ENCODE assay signal across 9 cellular contexts in the genomic region with DNA sequence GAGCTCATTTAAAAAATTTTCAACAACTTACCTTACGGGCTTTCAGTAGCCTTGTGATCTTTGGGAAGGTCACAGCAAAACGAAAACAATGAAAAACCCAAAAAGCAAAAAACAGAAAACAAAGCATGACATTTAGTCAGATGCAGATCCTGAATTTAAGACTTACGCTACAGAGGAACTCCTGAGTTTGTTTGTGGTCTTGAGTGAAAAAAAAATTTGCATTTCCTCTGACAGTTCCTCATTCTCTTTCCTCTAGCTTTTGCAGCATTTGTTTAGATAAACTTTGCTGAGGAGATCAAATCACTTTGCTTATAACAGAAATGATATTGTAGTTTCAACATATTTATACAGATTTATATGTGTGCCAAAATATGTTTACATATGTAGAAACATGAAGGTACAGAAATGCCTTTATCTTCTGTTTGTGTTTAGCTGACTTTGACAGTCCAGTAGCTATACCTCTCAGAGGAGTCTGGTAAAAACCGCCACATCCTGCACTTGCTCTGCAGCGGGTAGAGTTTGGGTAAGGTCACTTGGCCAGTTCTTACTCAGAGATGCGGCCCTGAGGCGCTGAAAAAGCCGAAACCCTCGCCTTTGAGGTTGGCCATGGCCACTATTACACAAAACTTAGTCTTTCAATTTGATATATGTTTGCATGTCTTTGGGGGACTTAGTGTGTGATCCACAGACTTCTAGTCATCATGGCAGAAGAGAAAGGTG.
A peak's percentile ranks its signal among the peaks of the same experiment; 100 is the strongest.
DNase-seq lines count a peak whose midpoint lies in the region; ATAC-seq and TF ChIP-seq lines count a peak whose summit lies in the region.
"Had no signal": no experiment of that assay in that cellular context is flagged by ENCODE, and none has a peak within 500 bp of the region (broad histone marks: within the 10 kb centered on the region; RNA-seq: fewer than 3 reads in every experiment).

No MANE protein-coding gene starts in this region.

- H3K27ac Mint-ChIP-seq in activated T-helper 2 cell treated with anti-CD3 and anti-CD28 coated beads, Interferon-gamma antibody, Interleukin-2, Interleukin-4, amounts not matched to agents 10 μg/mL and 5 μg/mL and 100 μg/mL, durations not matched to agents 14 hours and 24 hours and 36 hours: peak overlapping the region; percentile 67
- H3K27ac Mint-ChIP-seq in CD8-positive, alpha-beta memory T cell: no peak overlapping the region
- H3K27ac Mint-ChIP-seq: activated naive CD8-positive, alpha-beta T cell treated with anti-CD3 and anti-CD28 coated beads, Interleukin-2, amount 50 U/mL, for 24 hours had no signal

- DNase-seq in activated T-helper 2 cell treated with anti-CD3 and anti-CD28 coated beads, Interferon-gamma antibody, Interleukin-2, Interleukin-4, amounts not matched to agents 10 μg/mL and 5 μg/mL and 100 μg/mL, durations not matched to agents 14 hours and 24 hours and 36 hours (ENCODE audit: low spot score): peak; percentile 14
- DNase-seq in DMS153 (lab: John Stamatoyannopoulos, UW): no peak
- no peak for DNase-seq in A673 (ENCODE audit: low spot score)
- no peak for DNase-seq in CD8-positive, alpha-beta memory T cell
- DNase-seq: activated naive CD8-positive, alpha-beta T cell treated with anti-CD3 and anti-CD28 coated beads, Interleukin-2, amount 50 U/mL, for 24 hours had no signal

- no peak for TF ChIP-seq CTCF in A673 (conservative IDR thresholded peaks at IDR 0.05; ENCODE audit: low read depth, low read length)

- no peaks in the 10 kb centered on the region for H3K36me3 ChIP-seq in A673 (ENCODE audit: insufficient read depth, low read length, poor library complexity, severe bottlenecking)
- H3K36me3 ChIP-seq in CD8-positive, alpha-beta memory T cell (ENCODE audit: insufficient read depth, low read length): no peaks in the 10 kb centered on the region

- peaks cover 15% of the 10 kb centered on the region for H3K27me3 Mint-ChIP-seq in activated T-helper 2 cell treated with anti-CD3 and anti-CD28 coated beads, Interferon-gamma antibody, Interleukin-2, Interleukin-4, amounts not matched to agents 10 μg/mL and 5 μg/mL and 100 μg/mL, durations not matched to agents 14 hours and 24 hours and 36 hours (ENCODE audit: low read depth)
- H3K27me3 Mint-ChIP-seq in CD8-positive, alpha-beta memory T cell: peaks cover 19 to 56% of the 10 kb centered on the region in 2 donors

- BruUV-seq in A673 (replicated peaks; lab: Mats Ljungman, UMichigan): no TSS peak

- intact Hi-C loops in activated T-helper 2 cell treated with anti-CD3 and anti-CD28 coated beads, Interferon-gamma antibody, Interleukin-2, Interleukin-4, amounts not matched to agents 10 μg/mL and 5 μg/mL and 100 μg/mL, durations not matched to agents 14 hours and 24 hours and 36 hours (cut with micrococcal nuclease): loop anchor here (1.0 kb wide), 1 partner anchor 87 kb away; no protein-coding TSS in a partner anchor
- intact Hi-C loops in A673 (cut with micrococcal nuclease; ENCODE audit: unreplicated experiment): no loop called here

- no peaks in the 10 kb centered on the region for H3K9me3 Mint-ChIP-seq in activated T-helper 2 cell treated with anti-CD3 and anti-CD28 coated beads, Interferon-gamma antibody, Interleukin-2, Interleukin-4, amounts not matched to agents 10 μg/mL and 5 μg/mL and 100 μg/mL, durations not matched to agents 14 hours and 24 hours and 36 hours
- H3K9me3 Mint-ChIP-seq in CD8-positive, alpha-beta memory T cell: no peaks in the 10 kb centered on the region
- H3K9me3 Mint-ChIP-seq: activated naive CD8-positive, alpha-beta T cell treated with anti-CD3 and anti-CD28 coated beads, Interleukin-2, amount 50 U/mL, for 24 hours had no signal

- CTCF ChIA-PET in A673 (lab: Charles Lee): no interaction called here
- CTCF ChIA-PET in CD8-positive, alpha-beta memory T cell (lab: Charles Lee): no interaction called here

- no peak overlapping the region for H3K4me3 ChIP-seq in A673 (ENCODE audit: low read depth, low read length, poor library complexity, severe bottlenecking)
- no peak overlapping the region for H3K4me3 ChIP-seq in CD8-positive, alpha-beta memory T cell (ENCODE audit: low read length)

- H3K27me3 ChIP-seq in A673 (replicated peaks; ENCODE audit: insufficient read depth, low read depth, low read length, poor library complexity): peaks cover 2% of the 10 kb centered on the region
- no peaks in the 10 kb centered on the region for H3K27me3 ChIP-seq in CD8-positive, alpha-beta memory T cell (ENCODE audit: insufficient read depth, low read length, poor library complexity, severe bottlenecking)

- ATAC-seq in GM18861 (IDR thresholded peaks at IDR 0.05; ENCODE audit: unreplicated experiment) (peak; percentile 83), GM21786 (IDR thresholded peaks at IDR 0.05; ENCODE audit: unreplicated experiment) (peak; percentile 84), HG03520 (IDR thresholded peaks at IDR 0.05; ENCODE audit: unreplicated experiment) (peak; percentile 86), esophagus mucosa (no peak)
- ATAC-seq: activated naive CD8-positive, alpha-beta T cell treated with anti-CD3 and anti-CD28 coated beads, Interleukin-2, amount 50 U/mL, for 24 hours had no signal

- H3K27ac ChIP-seq in A673 (ENCODE audit: low read depth, low read length, poor library complexity, severe bottlenecking): no peak overlapping the region
- no peak overlapping the region for H3K27ac ChIP-seq in CD8-positive, alpha-beta memory T cell (ENCODE audit: low read depth, low read length)

- H3K4me1 ChIP-seq in A673 (ENCODE audit: insufficient read depth, low read length, poor library complexity, severe bottlenecking): no peaks in the 10 kb centered on the region
- H3K4me1 ChIP-seq in CD8-positive, alpha-beta memory T cell (ENCODE audit: insufficient read depth, low read length): no peaks in the 10 kb centered on the region

- peak overlapping the region; percentile 64 for H3K4me3 Mint-ChIP-seq in activated T-helper 2 cell treated with anti-CD3 and anti-CD28 coated beads, Interferon-gamma antibody, Interleukin-2, Interleukin-4, amounts not matched to agents 10 μg/mL and 5 μg/mL and 100 μg/mL, durations not matched to agents 14 hours and 24 hours and 36 hours (ENCODE audit: low read depth)
- peak overlapping the region in 1 of 7 donors; percentile 8 for H3K4me3 Mint-ChIP-seq in CD8-positive, alpha-beta memory T cell
- H3K4me3 Mint-ChIP-seq: activated naive CD8-positive, alpha-beta T cell treated with anti-CD3 and anti-CD28 coated beads, Interleukin-2, amount 50 U/mL, for 24 hours had no signal

- POLR2A ChIA-PET in A673 (lab: Charles Lee; ENCODE audit: low non-redundant PET): no interaction called here
- POLR2A ChIA-PET in CD8-positive, alpha-beta memory T cell (lab: Charles Lee): no interaction called here

- peaks cover 24% of the 10 kb centered on the region for H3K4me1 Mint-ChIP-seq in activated T-helper 2 cell treated with anti-CD3 and anti-CD28 coated beads, Interferon-gamma antibody, Interleukin-2, Interleukin-4, amounts not matched to agents 10 μg/mL and 5 μg/mL and 100 μg/mL, durations not matched to agents 14 hours and 24 hours and 36 hours (ENCODE audit: low read depth)
- H3K4me1 Mint-ChIP-seq in CD8-positive, alpha-beta memory T cell: peaks cover 5 to 10% (median 9%) of the 10 kb centered on the region in 3 donors

- H3K36me3 Mint-ChIP-seq in activated T-helper 2 cell treated with anti-CD3 and anti-CD28 coated beads, Interferon-gamma antibody, Interleukin-2, Interleukin-4, amounts not matched to agents 10 μg/mL and 5 μg/mL and 100 μg/mL, durations not matched to agents 14 hours and 24 hours and 36 hours (ENCODE audit: low read depth): no peaks in the 10 kb centered on the region
- H3K36me3 Mint-ChIP-seq in CD8-positive, alpha-beta memory T cell: no peaks in the 10 kb centered on the region

- H3K9me3 ChIP-seq in A673 (ENCODE audit: low read depth, low read length, poor library complexity, severe bottlenecking): no peaks in the 10 kb centered on the region
- no peaks in the 10 kb centered on the region for H3K9me3 ChIP-seq in CD8-positive, alpha-beta memory T cell (ENCODE audit: low read length)
